Comparison of ENCODE assay signal across 16 cellular contexts in genomic region chr7:35420657-35421056, GRCh38.
DNase-seq lines count a peak whose midpoint lies in the region; ATAC-seq, FAIRE-seq and TF ChIP-seq lines count a peak whose summit lies in the region.
"Had no signal": no experiment of that assay in that cellular context is flagged by ENCODE, and none has a peak within 500 bp of the region (broad histone marks: within the 10 kb centered on the region; RNA-seq: fewer than 3 reads in every experiment).

No MANE protein-coding gene starts in this region.

- no peak for TF ChIP-seq CTCF in A673 (conservative IDR thresholded peaks at IDR 0.05; ENCODE audit: low read depth, low read length)
- no peak for TF ChIP-seq CTCF in WI38 (IDR thresholded peaks at IDR 0.05; ENCODE audit: low read depth, low read length)
- no peak for TF ChIP-seq CTCF in keratinocyte (optimal IDR thresholded peaks at IDR 0.05 in 1 of 3, IDR thresholded peaks at IDR 0.05 in 1 of 3, conservative IDR thresholded peaks at IDR 0.05 in 1 of 3; ENCODE audit: extremely low read depth in 1 of 3, insufficient read depth in 2 of 3, low read length in 3 of 3)
- TF ChIP-seq CTCF in glutamatergic neuron (IDR thresholded peaks at IDR 0.05; ENCODE audit: partially characterized antibody, unreplicated experiment): no peak

- no peaks in the 10 kb centered on the region for H3K27me3 Mint-ChIP-seq in glutamatergic neuron (ENCODE audit: unreplicated experiment)
- peaks cover 23% of the 10 kb centered on the region for H3K27me3 Mint-ChIP-seq in activated naive CD8-positive, alpha-beta T cell treated with anti-CD3 and anti-CD28 coated beads, Interleukin-2, amount 50 U/mL, for 24 hours

- H2AFZ ChIP-seq in GM23248 (no peak overlapping the region), keratinocyte (ENCODE audit: control insufficient read depth, low read length) (no peak overlapping the region)

- no peak overlapping the region for H3K9ac ChIP-seq in GM23248
- H3K9ac ChIP-seq in keratinocyte (ENCODE audit: control insufficient read depth, extremely low read depth, insufficient read depth, low read length): no peak overlapping the region

- H3K27ac Mint-ChIP-seq in glutamatergic neuron (ENCODE audit: unreplicated experiment): no peak overlapping the region
- no peak overlapping the region for H3K27ac Mint-ChIP-seq in activated naive CD8-positive, alpha-beta T cell treated with anti-CD3 and anti-CD28 coated beads, Interleukin-2, amount 50 U/mL, for 24 hours

- CTCF ChIA-PET in A673 (lab: Charles Lee): interaction anchor here (1.1 kb wide), 1 partner anchor 100 kb away, joined by 4 read pairs; no protein-coding TSS in a partner anchor

- H3K4me1 ChIP-seq in A673 (ENCODE audit: insufficient read depth, low read length, poor library complexity, severe bottlenecking) (no peaks in the 10 kb centered on the region), GM23248 (ENCODE audit: insufficient read depth) (no peaks in the 10 kb centered on the region), keratinocyte (ENCODE audit: control insufficient read depth, extremely low read depth, insufficient read depth, low read length) (no peaks in the 10 kb centered on the region)
- H3K4me1 ChIP-seq: adrenal gland, HAP-1 had no signal

- in situ Hi-C loops in GM23248 (cut with MboI): no loop called here

- no peaks in the 10 kb centered on the region for H3K9me1 ChIP-seq in keratinocyte (ENCODE audit: control insufficient read depth, extremely low read depth, insufficient read depth, low read length)

- WGBS in GM23248 (ENCODE audit: low coverage in 1 of 2, low lambda C conversion rate in 2 of 2, missing lambda C conversion rate in 2 of 2), 2 experiments: 17 to 23% methylated on average over 4 of the region's 4 CpGs

- BruUV-seq in A673 (replicated peaks; lab: Mats Ljungman, UMichigan): no TSS peak

- H3K36me3 ChIP-seq in A673 (ENCODE audit: insufficient read depth, low read length, poor library complexity, severe bottlenecking) (no peaks in the 10 kb centered on the region), GM23248 (ENCODE audit: low read depth) (no peaks in the 10 kb centered on the region), keratinocyte (ENCODE audit: control insufficient read depth in 2 of 2, extremely low read depth in 1 of 2, insufficient read depth in 2 of 2, low read length in 2 of 2) (no peaks in the 10 kb centered on the region)
- H3K36me3 ChIP-seq: adrenal gland, BE2C, HAP-1, thoracic aorta had no signal

- no peak for ATAC-seq in HG03354 (IDR thresholded peaks at IDR 0.05; ENCODE audit: poor library complexity, severe bottlenecking, unreplicated experiment)
- ATAC-seq in HG03280 (IDR thresholded peaks at IDR 0.05; ENCODE audit: unreplicated experiment): no peak
- no peak for ATAC-seq in activated naive CD8-positive, alpha-beta T cell treated with anti-CD3 and anti-CD28 coated beads, Interleukin-2, amount 50 U/mL, for 24 hours

- H3K9me3 ChIP-seq in A673 (ENCODE audit: low read depth, low read length, poor library complexity, severe bottlenecking) (no peaks in the 10 kb centered on the region), GM23248 (ENCODE audit: low read depth) (no peaks in the 10 kb centered on the region), keratinocyte (ENCODE audit: control insufficient read depth, low read depth, low read length) (no peaks in the 10 kb centered on the region)
- H3K9me3 ChIP-seq: adrenal gland, HAP-1, thoracic aorta had no signal

- H3K27me3 ChIP-seq in A673 (replicated peaks; ENCODE audit: insufficient read depth, low read depth, low read length, poor library complexity) (no peaks in the 10 kb centered on the region), GM23248 (replicated peaks; ENCODE audit: insufficient read depth) (0 out of 2 replicates have a peak, but pooled peaks cover 17% of the 10 kb centered on the region), keratinocyte (ENCODE audit: control insufficient read depth, extremely low read depth, insufficient read depth, low read length) (peaks cover 3% of the 10 kb centered on the region)
- H3K27me3 ChIP-seq: adrenal gland, BE2C had no signal

- H3K4me3 Mint-ChIP-seq in glutamatergic neuron (ENCODE audit: unreplicated experiment): no peak overlapping the region
- H3K4me3 Mint-ChIP-seq in activated naive CD8-positive, alpha-beta T cell treated with anti-CD3 and anti-CD28 coated beads, Interleukin-2, amount 50 U/mL, for 24 hours: no peak overlapping the region

- H3K4me3 ChIP-seq in A673 (ENCODE audit: low read depth, low read length, poor library complexity, severe bottlenecking) (peak overlapping the region; percentile 20), GM23248 (0 out of 2 replicates have a peak overlapping the region, but pooled peaks have one; percentile 27), WI38 (ENCODE audit: low read depth, low read length) (peak overlapping the region; percentile 38), keratinocyte (ENCODE audit: control insufficient read depth in 2 of 3, extremely low read depth in 1 of 3, insufficient read depth in 2 of 3, low read depth in 1 of 3, low read length in 3 of 3) (no peak overlapping the region)
- H3K4me3 ChIP-seq: adrenal gland, HAP-1, skin epidermis, thoracic aorta had no signal

- H3K27ac ChIP-seq in A673 (ENCODE audit: low read depth, low read length, poor library complexity, severe bottlenecking) (no peak overlapping the region), GM23248 (no peak overlapping the region), keratinocyte (ENCODE audit: control insufficient read depth, insufficient read depth, low read length) (no peak overlapping the region)
- H3K27ac ChIP-seq: adrenal gland, skin epidermis, thoracic aorta had no signal

- peaks cover 2% of the 10 kb centered on the region for H3K9me3 Mint-ChIP-seq in glutamatergic neuron (ENCODE audit: unreplicated experiment)
- no peaks in the 10 kb centered on the region for H3K9me3 Mint-ChIP-seq in activated naive CD8-positive, alpha-beta T cell treated with anti-CD3 and anti-CD28 coated beads, Interleukin-2, amount 50 U/mL, for 24 hours

- H3K36me3 Mint-ChIP-seq in glutamatergic neuron (ENCODE audit: unreplicated experiment): peaks cover 16% of the 10 kb centered on the region
- no peaks in the 10 kb centered on the region for H3K36me3 Mint-ChIP-seq in activated naive CD8-positive, alpha-beta T cell treated with anti-CD3 and anti-CD28 coated beads, Interleukin-2, amount 50 U/mL, for 24 hours (ENCODE audit: low read depth)

- H4K20me1 ChIP-seq in GM23248 (ENCODE audit: insufficient read depth) (no peaks in the 10 kb centered on the region), keratinocyte (ENCODE audit: control insufficient read depth, extremely low read depth, insufficient read depth, low read length) (no peaks in the 10 kb centered on the region)

- no peaks in the 10 kb centered on the region for H3K79me2 ChIP-seq in GM23248 (ENCODE audit: insufficient read depth)
- no peaks in the 10 kb centered on the region for H3K79me2 ChIP-seq in keratinocyte (ENCODE audit: control insufficient read depth, insufficient read depth, low read length)

- H3K9me2 ChIP-seq in GM23248 (ENCODE audit: insufficient read depth): no peaks in the 10 kb centered on the region

- no peaks in the 10 kb centered on the region for H3F3A ChIP-seq in GM23248 (ENCODE audit: insufficient read depth)

- dilution Hi-C loops in keratinocyte (cut with MboI; ENCODE audit: extremely low pct_ligation_motif_present, low sequenced_read_pairs): no loop called here

- DNase-seq in A673 (ENCODE audit: low spot score): peak; percentile 10
- DNase-seq in GM23248: no peak
- no peak for DNase-seq in keratinocyte (ENCODE audit: low read depth, low spot score)
- no peak for DNase-seq in glutamatergic neuron
- no peak for DNase-seq in activated naive CD8-positive, alpha-beta T cell treated with anti-CD3 and anti-CD28 coated beads, Interleukin-2, amount 50 U/mL, for 24 hours
- DNase-seq: activated CD4-positive, alpha-beta T cell treated with anti-CD3 and anti-CD28 coated beads, Interleukin-2, amount 50 U/mL, for 48 hours; adrenal gland; BE2C; NCI-H1694; nucleus accumbens had no signal

- FAIRE-seq in keratinocyte (lab: Jason Lieb, UNC): no peak

- H3K4me1 Mint-ChIP-seq in glutamatergic neuron (ENCODE audit: low read depth, unreplicated experiment): no peaks in the 10 kb centered on the region
- no peaks in the 10 kb centered on the region for H3K4me1 Mint-ChIP-seq in activated naive CD8-positive, alpha-beta T cell treated with anti-CD3 and anti-CD28 coated beads, Interleukin-2, amount 50 U/mL, for 24 hours

- H3K4me2 ChIP-seq in GM23248 (ENCODE audit: unreplicated experiment) (peak overlapping the region; percentile 38), keratinocyte (ENCODE audit: control insufficient read depth, extremely low read depth, insufficient read depth, low read depth, low read length) (peak overlapping the region; percentile 13)

- intact Hi-C loops in A673 (cut with micrococcal nuclease; ENCODE audit: unreplicated experiment): loop anchor here (10.0 kb wide), 1 partner anchor 484 kb away; no protein-coding TSS in a partner anchor

- POLR2A ChIA-PET in A673 (lab: Charles Lee; ENCODE audit: low non-redundant PET): no interaction called here

Comparison
In these comparisons a context has a peak if more than half of its experiments do, and no peak if none do; other contexts are left out.
1. H3K4me3 ChIP-seq: peak in A673 (single experiment), GM23248 (single experiment) and WI38 (single experiment); none in keratinocyte (0 of 3).